13 cellular contexts compared by ENCODE assay signal in genomic region chr11:34055218-34056000, GRCh38. TPM values are rescaled to one million over a fixed set of nuclear protein-coding genes. Genes with fewer than 3 reads are reported as not detected.
DNase-seq lines count a peak whose midpoint lies in the region; ATAC-seq, FAIRE-seq and TF ChIP-seq lines count a peak whose summit lies in the region.
"Had no signal": no experiment of that assay in that cellular context is flagged by ENCODE, and none has a peak within 500 bp of the region (broad histone marks: within the 10 kb centered on the region; RNA-seq: fewer than 3 reads in every experiment).

No MANE protein-coding gene starts in this region.

- H3K27me3 Mint-ChIP-seq in activated T-cell treated with anti-CD3 and anti-CD28 coated beads, Interleukin-2, amount 50 U/mL, for 4 hours (ENCODE audit: low read depth) = no peaks in the 10 kb centered on the region
- H3K27me3 Mint-ChIP-seq in T-cell = no peaks in the 10 kb centered on the region
- H3K27me3 Mint-ChIP-seq in stimulated activated naive B cell treated with anti-CD40 and anti-IgM and Interleukin-4, amounts not matched to agents 10 μg/mL and 1 μg/mL and 100 μg/mL, for 72 hours = no peaks in the 10 kb centered on the region

- DNase-seq in activated T-cell treated with anti-CD3 and anti-CD28 coated beads, Interleukin-2, amount 50 U/mL, for 4 hours = no peak
- DNase-seq in activated T-cell treated with anti-CD3 and anti-CD28 coated beads for 4 hours (no peak), T-cell (no peak), foreskin fibroblast (no peak), NCI-H1694 treated with DMSO at 0.1 percent for 48 hours (lab: John Stamatoyannopoulos, UW) (no peak), GM12892 (ENCODE audit: insufficient read length) (no peak)
- DNase-seq in stimulated activated naive B cell treated with anti-CD40 and anti-IgM and Interleukin-4, amounts not matched to agents 10 μg/mL and 1 μg/mL and 100 μg/mL, for 72 hours = no peak
- no peak for DNase-seq in activated CD8-positive, alpha-beta memory T cell treated with anti-CD3 and anti-CD28 coated beads, Interleukin-2, amount 50 U/mL, for 48 hours
- DNase-seq: activated gamma-delta T cell; effector memory CD4-positive, alpha-beta T cell; nucleus accumbens; stimulated activated CD4-positive, alpha-beta T cell treated with anti-CD3 and anti-CD28 coated beads, Interleukin-4, amount 100 ng/mL, for 24 hours; transverse colon had no signal

- peaks cover 44% of the 10 kb centered on the region for H3K4me1 Mint-ChIP-seq in activated T-cell treated with anti-CD3 and anti-CD28 coated beads, Interleukin-2, amount 50 U/mL, for 4 hours (ENCODE audit: low read depth)
- H3K4me1 Mint-ChIP-seq in T-cell = peaks cover 50 to 65% (median 62%) of the 10 kb centered on the region in 3 donors
- peaks cover 17 to 33% of the 10 kb centered on the region in 2 donors for H3K4me1 Mint-ChIP-seq in stimulated activated naive B cell treated with anti-CD40 and anti-IgM and Interleukin-4, amounts not matched to agents 10 μg/mL and 1 μg/mL and 100 μg/mL, for 72 hours

- H3K36me3 Mint-ChIP-seq in activated T-cell treated with anti-CD3 and anti-CD28 coated beads, Interleukin-2, amount 50 U/mL, for 4 hours (ENCODE audit: insufficient read depth) = peaks cover 17% of the 10 kb centered on the region
- peaks cover 11% of the 10 kb centered on the region for H3K36me3 Mint-ChIP-seq in T-cell
- peaks cover 18 to 29% of the 10 kb centered on the region in 2 donors for H3K36me3 Mint-ChIP-seq in stimulated activated naive B cell treated with anti-CD40 and anti-IgM and Interleukin-4, amounts not matched to agents 10 μg/mL and 1 μg/mL and 100 μg/mL, for 72 hours

- no peak for FAIRE-seq in GM12892 (lab: Jason Lieb, UNC)

- peak overlapping the region; percentile 17 to 63 for H3K4me3 ChIP-seq in foreskin fibroblast (ENCODE audit: low read depth in 1 of 2, low read length in 2 of 2)

- CTCF ChIA-PET in T-cell (lab: Charles Lee) = no interaction called here

- H3K27ac Mint-ChIP-seq in T-cell = peak overlapping the region; percentile 27 to 80
- peak overlapping the region; percentile 69 for H3K27ac Mint-ChIP-seq in stimulated activated naive B cell treated with anti-CD40 and anti-IgM and Interleukin-4, amounts not matched to agents 10 μg/mL and 1 μg/mL and 100 μg/mL, for 72 hours

- no peak for TF ChIP-seq CTCF in foreskin fibroblast (IDR thresholded peaks at IDR 0.05; ENCODE audit: low read depth, low read length)

- POLR2A ChIA-PET in T-cell (lab: Charles Lee) = interaction anchor here in 1 of 2 donors (0.7 kb wide), 1 partner anchor 14 kb away, joined by 3 read pairs; no protein-coding TSS in a partner anchor

- TF ChIP-seq POLR2A in GM12892 (IDR thresholded peaks at IDR 0.05; ENCODE audit: low read depth, low read length) = no peak

- H3K9me3 Mint-ChIP-seq in activated T-cell treated with anti-CD3 and anti-CD28 coated beads, Interleukin-2, amount 50 U/mL, for 4 hours = no peaks in the 10 kb centered on the region
- no peaks in the 10 kb centered on the region for H3K9me3 Mint-ChIP-seq in T-cell
- no peaks in the 10 kb centered on the region for H3K9me3 Mint-ChIP-seq in stimulated activated naive B cell treated with anti-CD40 and anti-IgM and Interleukin-4, amounts not matched to agents 10 μg/mL and 1 μg/mL and 100 μg/mL, for 72 hours

- peak overlapping the region; percentile 59 for H3K4me3 Mint-ChIP-seq in activated T-cell treated with anti-CD3 and anti-CD28 coated beads, Interleukin-2, amount 50 U/mL, for 4 hours
- H3K4me3 Mint-ChIP-seq in T-cell = peak overlapping the region; percentile 34 to 100 (median 47)
- peak overlapping the region; percentile 59 to 76 for H3K4me3 Mint-ChIP-seq in stimulated activated naive B cell treated with anti-CD40 and anti-IgM and Interleukin-4, amounts not matched to agents 10 μg/mL and 1 μg/mL and 100 μg/mL, for 72 hours

- ATAC-seq in activated T-cell treated with anti-CD3 and anti-CD28 coated beads, Interleukin-2, amount 50 U/mL, for 4 hours = no peak
- no peak for ATAC-seq in T-cell (replicated peaks in 1 of 4)
- no peak for ATAC-seq in stimulated activated naive B cell treated with anti-CD40 and anti-IgM and Interleukin-4, amounts not matched to agents 10 μg/mL and 1 μg/mL and 100 μg/mL, for 72 hours (replicated peaks)

RNA-seq across cellular contexts. Expression of gene CAPRIN1, which starts 3.9 kb away (rescaled TPM):
- total RNA-seq in activated T-cell treated with anti-CD3 and anti-CD28 coated beads, Interleukin-2, amount 50 U/mL, for 4 hours = 100 to 1,000 TPM; 315 to 356 (median 341) TPM
- 100 to 1,000 TPM; 106 to 148 (median 143) TPM for total RNA-seq in T-cell
- 139 TPM for polyA plus RNA-seq in GM12892 (2012; ENCODE audit: missing spikeins)

RNA-seq across cellular contexts. Expression of gene NAT10, which starts 50.0 kb away (rescaled TPM):
- total RNA-seq in activated T-cell treated with anti-CD3 and anti-CD28 coated beads, Interleukin-2, amount 50 U/mL, for 4 hours = 100 to 1,000 TPM; 203 to 213 (median 213) TPM
- total RNA-seq in T-cell = 10 to 100 TPM; 55.0 to 84.0 (median 73.5) TPM
- polyA plus RNA-seq in GM12892 (2012; ENCODE audit: missing spikeins) = 49.8 TPM
